In genomic region chr20:20839771-20840170, GRCh38 we compare ENCODE assay signal across 27 cellular contexts.
"Had no signal": no experiment of that assay in that cellular context is flagged by ENCODE, and none has a peak within 500 bp of the region (broad histone marks: within the 10 kb centered on the region; RNA-seq: fewer than 3 reads in every experiment).

No MANE protein-coding gene starts in this region.

- H2AFZ ChIP-seq: PC-9 had no signal

- H3K27ac ChIP-seq: brain microvascular endothelial cell, PC-9, RWPE1 had no signal

- H3K36me3 ChIP-seq: brain microvascular endothelial cell had no signal

- H3K4me3 ChIP-seq: PC-9 had no signal

- DNase-seq: activated CD4-positive, alpha-beta T cell treated with anti-CD3 and anti-CD28 coated beads, Interleukin-2, amount 10 ng/mL, durations not matched to agents 24 days and 14 days; activated CD4-positive, alpha-beta T cell treated with anti-CD3 and anti-CD28 coated beads, Interleukin-2, amount 50 U/mL, for 4 hours; activated CD8-positive, alpha-beta T cell treated with anti-CD3 and anti-CD28 coated beads for 36 hours; activated effector memory CD4-positive, alpha-beta T cell treated with anti-CD3 and anti-CD28 coated beads, Interleukin-2, amount 50 U/mL, for 16 hours; activated naive CD4-positive, alpha-beta T cell; activated naive CD4-positive, alpha-beta T cell treated with anti-CD3 and anti-CD28 coated beads, Interleukin-2, amount 50 U/mL, for 16 hours; activated naive CD8-positive, alpha-beta T cell treated with anti-CD3 and anti-CD28 coated beads for 36 hours; activated T-cell treated with anti-CD3 and anti-CD28 coated beads, Interleukin-2, amount 50 U/mL, for 1 hour; activated T-cell treated with anti-CD3 and anti-CD28 coated beads, Interleukin-2, amount 50 U/mL, for 72 hours; amniotic stem cell; aorta; brain microvascular endothelial cell; central memory CD4-positive, alpha-beta T cell; MV-4-11; NCI-H1092 treated with DMSO at 0.1 percent for 48 hours; NCI-H1417 treated with DMSO at 0.1 percent for 48 hours; NCI-H187 treated with DMSO at 0.1 percent for 48 hours; NCI-H2081; NCI-H345; NCI-H524 treated with DMSO at 0.1 percent for 48 hours; PC-9; SIG-M5; T1000 had no signal

- ATAC-seq: activated CD8-positive, alpha-beta T cell treated with anti-CD3 and anti-CD28 coated beads for 36 hours; activated T-cell treated with anti-CD3 and anti-CD28 coated beads, Interleukin-2, amount 50 U/mL, for 72 hours; activated T-helper 17 cell treated with anti-CD3 and anti-CD28 coated beads, Interleukin-2, amount 50 U/mL, for 72 hours; Right ventricle myocardium inferior; SK-N-SH treated with all-trans-retinoic acid at 6 μM for 48 hours had no signal

- H3K4me2 ChIP-seq: PC-9 had no signal

- H3K27me3 ChIP-seq: brain microvascular endothelial cell had no signal
